In the genomic region with DNA sequence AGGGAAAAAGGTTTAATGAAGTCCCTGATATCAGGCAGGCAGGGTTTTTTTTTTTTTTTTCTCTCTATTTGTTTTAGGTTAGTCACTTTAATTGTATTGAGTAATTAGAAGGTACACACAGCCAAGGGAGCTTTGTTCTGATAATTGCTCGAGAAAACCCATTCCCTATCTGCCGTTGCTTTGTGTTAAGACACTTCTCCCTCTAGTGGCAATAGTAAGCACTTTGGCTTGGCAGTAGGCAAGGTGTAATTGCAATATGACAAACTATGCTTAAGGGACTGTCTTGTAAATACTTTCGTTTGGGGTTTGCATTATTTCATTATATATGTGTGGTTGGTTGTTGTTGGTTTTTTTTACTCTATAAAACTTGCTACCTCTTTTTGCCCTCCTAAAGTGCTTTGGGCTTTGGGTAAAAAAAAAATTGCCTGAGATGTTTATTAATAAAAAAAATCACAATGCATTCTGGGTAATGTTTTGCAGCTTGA, we compare ENCODE assay signal across 8 cellular contexts.
A peak's percentile ranks its signal among the peaks of the same experiment; 100 is the strongest.
DNase-seq lines count a peak whose midpoint lies in the region; ATAC-seq and TF ChIP-seq lines count a peak whose summit lies in the region.

No MANE protein-coding gene starts in this region.

- H3K4me1 Mint-ChIP-seq in type B pancreatic cell (ENCODE audit: unreplicated experiment), result peaks cover 22% of the 10 kb centered on the region

- H3K27me3 Mint-ChIP-seq in type B pancreatic cell, result no peaks in the 10 kb centered on the region

- no peak overlapping the region for H3K27ac ChIP-seq in coronary artery

- H3K27ac Mint-ChIP-seq in type B pancreatic cell, result peak overlapping the region; percentile 20

- H3K4me3 Mint-ChIP-seq in type B pancreatic cell, result no peak overlapping the region

- peak; percentile 82 for TF ChIP-seq CTCF in GM12864 (IDR thresholded peaks at IDR 0.05; ENCODE audit: low read depth, low read length, missing control alignments)
- TF ChIP-seq CTCF in coronary artery (IDR thresholded peaks at IDR 0.05), result peak; percentile 43
- TF ChIP-seq CTCF in type B pancreatic cell (conservative IDR thresholded peaks at IDR 0.05), result peak; percentile 93

- H3K9me3 Mint-ChIP-seq in type B pancreatic cell, result no peaks in the 10 kb centered on the region

- H3K4me3 ChIP-seq in GM12864 (ENCODE audit: low read depth, low read length) (no peak overlapping the region), coronary artery (no peak overlapping the region)

- DNase-seq in AG08395 (ENCODE audit: low spot score) (peak; percentile 69), GM12864 (ENCODE audit: low read depth) (peak; percentile 47), NCI-H128 (lab: John Stamatoyannopoulos, UW; ENCODE audit: unreplicated experiment) (peak; percentile 21), coronary artery (ENCODE audit: low spot score) (no peak), left lobe of liver (ENCODE audit: low spot score) (no peak), type B pancreatic cell (ENCODE audit: extremely low spot score, unreplicated experiment) (no peak)

- no peaks in the 10 kb centered on the region for H3K36me3 Mint-ChIP-seq in type B pancreatic cell

- ATAC-seq in SK-N-SH treated with all-trans-retinoic acid at 6 μM for 48 hours (peak; percentile 89), left lobe of liver (peak; percentile 100), GM18907 (IDR thresholded peaks at IDR 0.05; ENCODE audit: unreplicated experiment) (no peak)

TF ChIP-seq in SK-N-SH treated with all-trans-retinoic acid at 6 μM for 48 hours, 23 proteins besides CTCF, POLR2A, EP300 and RAD21:
- TF ChIP-seq ISL1 (CRISPR knock-in tag; IDR thresholded peaks at IDR 0.05) (no peak), TCF4 (CRISPR knock-in tag; IDR thresholded peaks at IDR 0.05; ENCODE audit: borderline replicate concordance) (no peak), RARB (CRISPR knock-in tag; IDR thresholded peaks at IDR 0.05) (no peak), ZC3H10 (CRISPR knock-in tag; IDR thresholded peaks at IDR 0.05) (no peak), SNAI2 (CRISPR knock-in tag; IDR thresholded peaks at IDR 0.05) (no peak), CSDC2 (CRISPR knock-in tag; IDR thresholded peaks at IDR 0.05) (no peak), TOX (CRISPR knock-in tag; IDR thresholded peaks at IDR 0.05; ENCODE audit: borderline replicate concordance) (no peak), ZNF565 (CRISPR knock-in tag; conservative IDR thresholded peaks at IDR 0.05; ENCODE audit: low read depth) (no peak), ZFP30 (CRISPR knock-in tag; IDR thresholded peaks at IDR 0.05) (no peak), OSR1 (CRISPR knock-in tag; IDR thresholded peaks at IDR 0.05) (no peak), ZNF8 (CRISPR knock-in tag; IDR thresholded peaks at IDR 0.05) (no peak), BACH2 (CRISPR knock-in tag; IDR thresholded peaks at IDR 0.05; ENCODE audit: borderline replicate concordance) (no peak), PPARA (CRISPR knock-in tag; IDR thresholded peaks at IDR 0.05; ENCODE audit: borderline replicate concordance) (no peak), ESRRG (CRISPR knock-in tag; IDR thresholded peaks at IDR 0.05) (no peak), GLIS3 (CRISPR knock-in tag; IDR thresholded peaks at IDR 0.05) (no peak), ARNTL (CRISPR knock-in tag; IDR thresholded peaks at IDR 0.05; ENCODE audit: borderline replicate concordance, low read depth) (no peak)
- TF ChIP-seq, protein P1, sequence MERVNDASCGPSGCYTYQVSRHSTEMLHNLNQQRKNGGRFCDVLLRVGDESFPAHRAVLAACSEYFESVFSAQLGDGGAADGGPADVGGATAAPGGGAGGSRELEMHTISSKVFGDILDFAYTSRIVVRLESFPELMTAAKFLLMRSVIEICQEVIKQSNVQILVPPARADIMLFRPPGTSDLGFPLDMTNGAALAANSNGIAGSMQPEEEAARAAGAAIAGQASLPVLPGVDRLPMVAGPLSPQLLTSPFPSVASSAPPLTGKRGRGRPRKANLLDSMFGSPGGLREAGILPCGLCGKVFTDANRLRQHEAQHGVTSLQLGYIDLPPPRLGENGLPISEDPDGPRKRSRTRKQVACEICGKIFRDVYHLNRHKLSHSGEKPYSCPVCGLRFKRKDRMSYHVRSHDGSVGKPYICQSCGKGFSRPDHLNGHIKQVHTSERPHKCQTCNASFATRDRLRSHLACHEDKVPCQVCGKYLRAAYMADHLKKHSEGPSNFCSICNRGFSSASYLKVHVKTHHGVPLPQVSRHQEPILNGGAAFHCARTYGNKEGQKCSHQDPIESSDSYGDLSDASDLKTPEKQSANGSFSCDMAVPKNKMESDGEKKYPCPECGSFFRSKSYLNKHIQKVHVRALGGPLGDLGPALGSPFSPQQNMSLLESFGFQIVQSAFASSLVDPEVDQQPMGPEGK (CRISPR knock-in tag; IDR thresholded peaks at IDR 0.05; ENCODE audit: borderline replicate concordance), result no peak
- TF ChIP-seq, protein P2, sequence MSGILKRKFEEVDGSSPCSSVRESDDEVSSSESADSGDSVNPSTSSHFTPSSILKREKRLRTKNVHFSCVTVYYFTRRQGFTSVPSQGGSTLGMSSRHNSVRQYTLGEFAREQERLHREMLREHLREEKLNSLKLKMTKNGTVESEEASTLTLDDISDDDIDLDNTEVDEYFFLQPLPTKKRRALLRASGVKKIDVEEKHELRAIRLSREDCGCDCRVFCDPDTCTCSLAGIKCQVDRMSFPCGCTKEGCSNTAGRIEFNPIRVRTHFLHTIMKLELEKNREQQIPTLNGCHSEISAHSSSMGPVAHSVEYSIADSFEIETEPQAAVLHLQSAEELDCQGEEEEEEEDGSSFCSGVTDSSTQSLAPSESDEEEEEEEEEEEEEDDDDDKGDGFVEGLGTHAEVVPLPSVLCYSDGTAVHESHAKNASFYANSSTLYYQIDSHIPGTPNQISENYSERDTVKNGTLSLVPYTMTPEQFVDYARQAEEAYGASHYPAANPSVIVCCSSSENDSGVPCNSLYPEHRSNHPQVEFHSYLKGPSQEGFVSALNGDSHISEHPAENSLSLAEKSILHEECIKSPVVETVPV (CRISPR knock-in tag; IDR thresholded peaks at IDR 0.05), result no peak
- TF ChIP-seq, protein P3, sequence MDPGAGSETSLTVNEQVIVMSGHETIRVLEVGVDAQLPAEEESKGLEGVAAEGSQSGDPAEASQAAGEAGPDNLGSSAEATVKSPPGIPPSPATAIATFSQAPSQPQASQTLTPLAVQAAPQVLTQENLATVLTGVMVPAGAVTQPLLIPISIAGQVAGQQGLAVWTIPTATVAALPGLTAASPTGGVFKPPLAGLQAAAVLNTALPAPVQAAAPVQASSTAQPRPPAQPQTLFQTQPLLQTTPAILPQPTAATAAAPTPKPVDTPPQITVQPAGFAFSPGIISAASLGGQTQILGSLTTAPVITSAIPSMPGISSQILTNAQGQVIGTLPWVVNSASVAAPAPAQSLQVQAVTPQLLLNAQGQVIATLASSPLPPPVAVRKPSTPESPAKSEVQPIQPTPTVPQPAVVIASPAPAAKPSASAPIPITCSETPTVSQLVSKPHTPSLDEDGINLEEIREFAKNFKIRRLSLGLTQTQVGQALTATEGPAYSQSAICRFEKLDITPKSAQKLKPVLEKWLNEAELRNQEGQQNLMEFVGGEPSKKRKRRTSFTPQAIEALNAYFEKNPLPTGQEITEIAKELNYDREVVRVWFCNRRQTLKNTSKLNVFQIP (CRISPR knock-in tag; IDR thresholded peaks at IDR 0.05; ENCODE audit: borderline replicate concordance, low read depth), result no peak
- TF ChIP-seq, protein P4, sequence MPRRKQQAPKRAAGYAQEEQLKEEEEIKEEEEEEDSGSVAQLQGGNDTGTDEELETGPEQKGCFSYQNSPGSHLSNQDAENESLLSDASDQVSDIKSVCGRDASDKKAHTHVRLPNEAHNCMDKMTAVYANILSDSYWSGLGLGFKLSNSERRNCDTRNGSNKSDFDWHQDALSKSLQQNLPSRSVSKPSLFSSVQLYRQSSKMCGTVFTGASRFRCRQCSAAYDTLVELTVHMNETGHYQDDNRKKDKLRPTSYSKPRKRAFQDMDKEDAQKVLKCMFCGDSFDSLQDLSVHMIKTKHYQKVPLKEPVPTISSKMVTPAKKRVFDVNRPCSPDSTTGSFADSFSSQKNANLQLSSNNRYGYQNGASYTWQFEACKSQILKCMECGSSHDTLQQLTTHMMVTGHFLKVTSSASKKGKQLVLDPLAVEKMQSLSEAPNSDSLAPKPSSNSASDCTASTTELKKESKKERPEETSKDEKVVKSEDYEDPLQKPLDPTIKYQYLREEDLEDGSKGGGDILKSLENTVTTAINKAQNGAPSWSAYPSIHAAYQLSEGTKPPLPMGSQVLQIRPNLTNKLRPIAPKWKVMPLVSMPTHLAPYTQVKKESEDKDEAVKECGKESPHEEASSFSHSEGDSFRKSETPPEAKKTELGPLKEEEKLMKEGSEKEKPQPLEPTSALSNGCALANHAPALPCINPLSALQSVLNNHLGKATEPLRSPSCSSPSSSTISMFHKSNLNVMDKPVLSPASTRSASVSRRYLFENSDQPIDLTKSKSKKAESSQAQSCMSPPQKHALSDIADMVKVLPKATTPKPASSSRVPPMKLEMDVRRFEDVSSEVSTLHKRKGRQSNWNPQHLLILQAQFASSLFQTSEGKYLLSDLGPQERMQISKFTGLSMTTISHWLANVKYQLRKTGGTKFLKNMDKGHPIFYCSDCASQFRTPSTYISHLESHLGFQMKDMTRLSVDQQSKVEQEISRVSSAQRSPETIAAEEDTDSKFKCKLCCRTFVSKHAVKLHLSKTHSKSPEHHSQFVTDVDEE (CRISPR knock-in tag; IDR thresholded peaks at IDR 0.05), result no peak

Comparison
In these comparisons a context has a peak if more than half of its experiments do, and no peak if none do; other contexts are left out.
1. DNase-seq: peak in AG08395 (single experiment), GM12864 (single experiment) and NCI-H128 (single experiment); none in coronary artery (single experiment), left lobe of liver (single experiment) and type B pancreatic cell (single experiment).
2. CTCF ChIP-seq: peak in every context shown above with its lines; median percentile 93 in type B pancreatic cell; 82 in GM12864; 43 in coronary artery.